Comparison of ENCODE assay signal across 1 cellular context in genomic region chr19:12833747-12834417, GRCh38.
TF ChIP-seq lines count a peak whose summit lies in the region.

No MANE protein-coding gene starts in this region.

TF ChIP-seq in HEK293, 187 proteins besides CTCF, POLR2A, EP300 and RAD21 (continued from another document and continues in another):
- TF ChIP-seq ZNF488 (tag by site-specific recombination; IDR thresholded peaks at IDR 0.05), result no peak
- 0 out of 2 replicates have a peak, but pooled peaks have one; percentile 6 for TF ChIP-seq OSR2 (tag by site-specific recombination; IDR thresholded peaks at IDR 0.05)
- TF ChIP-seq ZNF10 (tag by site-specific recombination; IDR thresholded peaks at IDR 0.05), result no peak
- TF ChIP-seq KLF10 (tag by site-specific recombination; IDR thresholded peaks at IDR 0.05), result peak; percentile 42; the same call in 1 of the 2 replicates
- TF ChIP-seq SP3 (tag by site-specific recombination; IDR thresholded peaks at IDR 0.05), result peak; percentile 64
- no peak for TF ChIP-seq ZNF133 (tag by site-specific recombination; IDR thresholded peaks at IDR 0.05)
- no peak for TF ChIP-seq ZSCAN23 (tag by site-specific recombination; IDR thresholded peaks at IDR 0.05)
- no peak for TF ChIP-seq ZNF555 (tag by site-specific recombination; conservative IDR thresholded peaks at IDR 0.05)
- no peak for TF ChIP-seq MEIS1 (CRISPR knock-in tag; IDR thresholded peaks at IDR 0.05; ENCODE audit: borderline replicate concordance)
- no peak for TF ChIP-seq ZNF639 (tag by site-specific recombination; IDR thresholded peaks at IDR 0.05)
- TF ChIP-seq ZNF701 (tag by site-specific recombination; IDR thresholded peaks at IDR 0.05), result no peak
- TF ChIP-seq TCF7L2 (IDR thresholded peaks at IDR 0.05; ENCODE audit: borderline replicate concordance, low read depth, low read length), result no peak
- no peak for TF ChIP-seq ZNF704 (tag by site-specific recombination; IDR thresholded peaks at IDR 0.05)
- no peak for TF ChIP-seq SETDB1 (IDR thresholded peaks at IDR 0.05; ENCODE audit: insufficient read length, low read length)
- no peak for TF ChIP-seq ZNF529 (tag by site-specific recombination; IDR thresholded peaks at IDR 0.05; ENCODE audit: insufficient replicate concordance)
- no peak for TF ChIP-seq ZNF747 (tag by site-specific recombination; IDR thresholded peaks at IDR 0.05)
- no peak for TF ChIP-seq ZNF354C (tag by site-specific recombination; IDR thresholded peaks at IDR 0.05; ENCODE audit: borderline replicate concordance, low read depth)
- peak; percentile 92; the same call in 1 of the 2 replicates for TF ChIP-seq GLIS2 (tag by site-specific recombination; IDR thresholded peaks at IDR 0.05)
- 0 out of 2 replicates have a peak, but pooled peaks have one; percentile 6 for TF ChIP-seq ZNF596 (tag by site-specific recombination; IDR thresholded peaks at IDR 0.05)
- TF ChIP-seq MZF1 (tag by site-specific recombination; IDR thresholded peaks at IDR 0.05; ENCODE audit: borderline replicate concordance), result no peak
- peak; percentile 81 for TF ChIP-seq KLF1 (tag by site-specific recombination; IDR thresholded peaks at IDR 0.05)
- TF ChIP-seq, protein P1, sequence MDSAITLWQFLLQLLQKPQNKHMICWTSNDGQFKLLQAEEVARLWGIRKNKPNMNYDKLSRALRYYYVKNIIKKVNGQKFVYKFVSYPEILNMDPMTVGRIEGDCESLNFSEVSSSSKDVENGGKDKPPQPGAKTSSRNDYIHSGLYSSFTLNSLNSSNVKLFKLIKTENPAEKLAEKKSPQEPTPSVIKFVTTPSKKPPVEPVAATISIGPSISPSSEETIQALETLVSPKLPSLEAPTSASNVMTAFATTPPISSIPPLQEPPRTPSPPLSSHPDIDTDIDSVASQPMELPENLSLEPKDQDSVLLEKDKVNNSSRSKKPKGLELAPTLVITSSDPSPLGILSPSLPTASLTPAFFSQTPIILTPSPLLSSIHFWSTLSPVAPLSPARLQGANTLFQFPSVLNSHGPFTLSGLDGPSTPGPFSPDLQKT (IDR thresholded peaks at IDR 0.05; ENCODE audit: borderline replicate concordance, low read depth, low read length), result no peak
- no peak for TF ChIP-seq ZBTB1 (tag by site-specific recombination; IDR thresholded peaks at IDR 0.05)
- no peak for TF ChIP-seq ZNF473 (tag by site-specific recombination; IDR thresholded peaks at IDR 0.05)
- no peak for TF ChIP-seq TSHZ1 (tag by site-specific recombination; IDR thresholded peaks at IDR 0.05; ENCODE audit: borderline replicate concordance)
- TF ChIP-seq HOXC10 (CRISPR knock-in tag; IDR thresholded peaks at IDR 0.05), result no peak
- no peak for TF ChIP-seq ZNF670 (tag by site-specific recombination; IDR thresholded peaks at IDR 0.05; ENCODE audit: low read depth)
- TF ChIP-seq, protein P2, sequence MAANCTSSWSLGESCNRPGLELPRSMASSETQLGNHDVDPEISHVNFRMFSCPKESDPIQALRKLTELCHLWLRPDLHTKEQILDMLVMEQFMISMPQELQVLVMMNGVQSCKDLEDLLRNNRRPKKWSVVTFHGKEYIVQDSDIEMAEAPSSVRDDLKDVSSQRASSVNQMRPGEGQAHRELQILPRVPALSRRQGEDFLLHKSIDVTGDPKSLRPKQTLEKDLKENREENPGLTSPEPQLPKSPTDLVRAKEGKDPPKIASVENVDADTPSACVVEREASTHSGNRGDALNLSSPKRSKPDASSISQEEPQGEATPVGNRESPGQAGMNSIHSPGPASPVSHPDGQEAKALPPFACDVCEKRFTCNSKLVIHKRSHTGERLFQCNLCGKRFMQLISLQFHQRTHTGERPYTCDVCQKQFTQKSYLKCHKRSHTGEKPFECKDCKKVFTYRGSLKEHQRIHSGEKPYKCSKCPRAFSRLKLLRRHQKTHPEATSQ (tag by site-specific recombination; IDR thresholded peaks at IDR 0.05), result no peak
- no peak for TF ChIP-seq ZNF19 (tag by site-specific recombination; IDR thresholded peaks at IDR 0.05; ENCODE audit: low read depth)
- TF ChIP-seq GLI4 (tag by site-specific recombination; IDR thresholded peaks at IDR 0.05), result no peak
- peak; percentile 55; the same call in 1 of the 2 replicates for TF ChIP-seq ZBTB48 (tag by site-specific recombination; IDR thresholded peaks at IDR 0.05)
- TF ChIP-seq ZNF138 (tag by site-specific recombination; IDR thresholded peaks at IDR 0.05; ENCODE audit: borderline replicate concordance), result no peak
- TF ChIP-seq KLF16 (tag by site-specific recombination; IDR thresholded peaks at IDR 0.05), result 0 out of 2 replicates have a peak, but pooled peaks have one; percentile 17
- no peak for TF ChIP-seq ZNF391 (tag by site-specific recombination; IDR thresholded peaks at IDR 0.05; ENCODE audit: borderline replicate concordance, low read depth)
- TF ChIP-seq ZNF785 (tag by site-specific recombination; IDR thresholded peaks at IDR 0.05), result no peak
- TF ChIP-seq, protein P3, sequence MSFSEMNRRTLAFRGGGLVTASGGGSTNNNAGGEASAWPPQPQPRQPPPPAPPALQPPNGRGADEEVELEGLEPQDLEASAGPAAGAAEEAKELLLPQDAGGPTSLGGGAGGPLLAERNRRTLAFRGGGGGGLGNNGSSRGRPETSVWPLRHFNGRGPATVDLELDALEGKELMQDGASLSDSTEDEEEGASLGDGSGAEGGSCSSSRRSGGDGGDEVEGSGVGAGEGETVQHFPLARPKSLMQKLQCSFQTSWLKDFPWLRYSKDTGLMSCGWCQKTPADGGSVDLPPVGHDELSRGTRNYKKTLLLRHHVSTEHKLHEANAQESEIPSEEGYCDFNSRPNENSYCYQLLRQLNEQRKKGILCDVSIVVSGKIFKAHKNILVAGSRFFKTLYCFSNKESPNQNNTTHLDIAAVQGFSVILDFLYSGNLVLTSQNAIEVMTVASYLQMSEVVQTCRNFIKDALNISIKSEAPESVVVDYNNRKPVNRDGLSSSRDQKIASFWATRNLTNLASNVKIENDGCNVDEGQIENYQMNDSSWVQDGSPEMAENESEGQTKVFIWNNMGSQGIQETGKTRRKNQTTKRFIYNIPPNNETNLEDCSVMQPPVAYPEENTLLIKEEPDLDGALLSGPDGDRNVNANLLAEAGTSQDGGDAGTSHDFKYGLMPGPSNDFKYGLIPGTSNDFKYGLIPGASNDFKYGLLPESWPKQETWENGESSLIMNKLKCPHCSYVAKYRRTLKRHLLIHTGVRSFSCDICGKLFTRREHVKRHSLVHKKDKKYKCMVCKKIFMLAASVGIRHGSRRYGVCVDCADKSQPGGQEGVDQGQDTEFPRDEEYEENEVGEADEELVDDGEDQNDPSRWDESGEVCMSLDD (tag by site-specific recombination; IDR thresholded peaks at IDR 0.05), result peak; percentile 59; the same call in 1 of the 2 replicates
- TF ChIP-seq YY1 (tag by site-specific recombination; IDR thresholded peaks at IDR 0.05), result peak; percentile 67; the same call in 1 of the 2 replicates
- TF ChIP-seq ZNF394 (tag by site-specific recombination; IDR thresholded peaks at IDR 0.05; ENCODE audit: borderline replicate concordance), result 0 out of 2 replicates have a peak, but pooled peaks have one; percentile 10
- no peak for TF ChIP-seq ZNF248 (tag by site-specific recombination; IDR thresholded peaks at IDR 0.05)
- TF ChIP-seq ZNF792 (tag by site-specific recombination; IDR thresholded peaks at IDR 0.05), result no peak
- TF ChIP-seq ZNF777 (tag by site-specific recombination; IDR thresholded peaks at IDR 0.05; ENCODE audit: borderline replicate concordance), result no peak
- no peak for TF ChIP-seq ZNF366 (tag by site-specific recombination; conservative IDR thresholded peaks at IDR 0.05)
- no peak for TF ChIP-seq ZFP3 (tag by site-specific recombination; IDR thresholded peaks at IDR 0.05; ENCODE audit: low read depth)
- TF ChIP-seq ZNF624 (tag by site-specific recombination; IDR thresholded peaks at IDR 0.05), result no peak
- TF ChIP-seq HOXA7 (CRISPR knock-in tag; IDR thresholded peaks at IDR 0.05; ENCODE audit: borderline replicate concordance), result no peak
- TF ChIP-seq, protein P4, sequence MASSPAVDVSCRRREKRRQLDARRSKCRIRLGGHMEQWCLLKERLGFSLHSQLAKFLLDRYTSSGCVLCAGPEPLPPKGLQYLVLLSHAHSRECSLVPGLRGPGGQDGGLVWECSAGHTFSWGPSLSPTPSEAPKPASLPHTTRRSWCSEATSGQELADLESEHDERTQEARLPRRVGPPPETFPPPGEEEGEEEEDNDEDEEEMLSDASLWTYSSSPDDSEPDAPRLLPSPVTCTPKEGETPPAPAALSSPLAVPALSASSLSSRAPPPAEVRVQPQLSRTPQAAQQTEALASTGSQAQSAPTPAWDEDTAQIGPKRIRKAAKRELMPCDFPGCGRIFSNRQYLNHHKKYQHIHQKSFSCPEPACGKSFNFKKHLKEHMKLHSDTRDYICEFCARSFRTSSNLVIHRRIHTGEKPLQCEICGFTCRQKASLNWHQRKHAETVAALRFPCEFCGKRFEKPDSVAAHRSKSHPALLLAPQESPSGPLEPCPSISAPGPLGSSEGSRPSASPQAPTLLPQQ (tag by site-specific recombination; IDR thresholded peaks at IDR 0.05), result peak; percentile 43
- no peak for TF ChIP-seq ZBTB21 (tag by site-specific recombination; IDR thresholded peaks at IDR 0.05)
- peak; percentile 76 for TF ChIP-seq PATZ1 (tag by site-specific recombination; IDR thresholded peaks at IDR 0.05)
- no peak for TF ChIP-seq ZNF629 (tag by site-specific recombination; IDR thresholded peaks at IDR 0.05)
